Comparison of ENCODE assay signal across 1 cellular context in the genomic region with DNA sequence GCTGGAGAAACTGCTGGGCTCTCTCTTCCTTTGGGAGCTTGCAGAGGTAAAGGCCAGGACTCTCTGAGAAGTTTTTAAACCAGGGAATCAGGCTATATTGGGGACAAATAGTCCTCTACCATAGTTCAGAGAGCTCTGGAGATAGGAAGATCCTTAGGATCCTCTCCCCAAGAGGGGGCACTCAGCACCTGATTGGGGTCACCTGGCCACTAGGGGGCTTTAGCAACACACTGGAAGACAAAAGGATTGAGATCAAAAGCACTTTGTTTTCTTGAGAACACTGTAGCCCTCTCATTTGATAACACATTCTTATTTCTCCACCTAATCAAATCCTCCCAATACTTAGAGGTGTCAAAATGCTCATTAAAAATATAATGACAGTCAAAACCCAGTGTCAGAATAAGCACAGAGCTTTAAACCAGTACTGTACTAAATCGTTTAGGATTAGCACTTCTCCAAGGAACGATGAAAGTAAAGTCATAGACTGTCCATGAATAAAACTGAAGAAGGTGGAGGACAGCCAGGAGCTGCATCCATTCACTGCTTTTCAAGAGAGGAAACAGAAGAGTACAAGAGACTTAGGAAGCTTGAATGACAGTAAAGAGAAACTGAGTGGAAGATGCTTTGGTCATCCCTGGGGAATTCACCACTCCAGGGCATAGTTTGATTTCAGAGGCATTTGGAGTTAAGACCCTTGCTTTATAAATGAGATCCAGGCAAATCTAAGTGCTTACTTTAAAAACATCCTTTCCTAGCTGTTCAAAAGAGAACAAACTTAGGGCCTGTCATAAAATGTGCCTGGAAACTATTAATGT.
TF ChIP-seq lines count a peak whose summit lies in the region.

No MANE protein-coding gene starts in this region.

TF ChIP-seq in H1, 55 proteins besides CTCF, POLR2A, EP300 and RAD21 (continued from another document):
- TF ChIP-seq ASH2L (IDR thresholded peaks at IDR 0.05; ENCODE audit: low read length) = no peak
- TF ChIP-seq YY1 (IDR thresholded peaks at IDR 0.05; ENCODE audit: low read depth, low read length) = no peak
- no peak for TF ChIP-seq TAF7 (optimal IDR thresholded peaks at IDR 0.05; ENCODE audit: borderline replicate concordance, low read depth, low read length)
- no peak for TF ChIP-seq EGR1 (IDR thresholded peaks at IDR 0.05; ENCODE audit: borderline replicate concordance, low read depth, low read length)
- no peak for TF ChIP-seq CEBPB (IDR thresholded peaks at IDR 0.05; ENCODE audit: low read depth, low read length)
- no peak for TF ChIP-seq BCL11A (IDR thresholded peaks at IDR 0.05; ENCODE audit: low read depth in 2 of 2, low read length in 2 of 2)
- no peak for TF ChIP-seq TEAD4 (IDR thresholded peaks at IDR 0.05; ENCODE audit: low read depth, low read length)
- no peak for TF ChIP-seq JUND (IDR thresholded peaks at IDR 0.05; ENCODE audit: low read length)
- TF ChIP-seq SUZ12 (IDR thresholded peaks at IDR 0.05; ENCODE audit: low read length) = no peak
